Comparison of ENCODE assay signal across 21 cellular contexts in the genomic region with DNA sequence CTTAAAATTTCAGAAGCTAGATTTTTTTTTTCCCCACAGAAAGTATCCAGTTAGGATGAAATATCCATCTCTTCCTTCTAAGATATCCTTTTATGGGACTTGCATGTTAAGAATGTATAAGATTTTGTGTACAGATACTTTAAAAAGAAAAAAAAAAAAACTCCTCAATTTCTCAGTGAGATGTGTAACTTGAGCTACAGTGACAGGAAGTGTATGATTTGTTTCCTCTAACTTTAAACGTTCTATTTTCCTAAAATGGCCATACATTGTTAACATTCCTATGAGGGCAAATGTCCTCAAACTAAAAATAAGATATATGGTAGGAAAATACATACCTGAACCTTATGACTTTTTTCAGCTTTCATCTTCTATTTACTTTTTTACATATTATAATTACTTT. TPM values are rescaled to one million over a fixed set of nuclear protein-coding genes. Genes with fewer than 3 reads are reported as not detected.
A peak's percentile ranks its signal among the peaks of the same experiment; 100 is the strongest.
DNase-seq lines count a peak whose midpoint lies in the region; ATAC-seq, FAIRE-seq and TF ChIP-seq lines count a peak whose summit lies in the region.
"Had no signal": no experiment of that assay in that cellular context is flagged by ENCODE, and none has a peak within 500 bp of the region (broad histone marks: within the 10 kb centered on the region; RNA-seq: fewer than 3 reads in every experiment).

No MANE protein-coding gene starts in this region.

- H3K27ac ChIP-seq in AG04450 (ENCODE audit: low read depth, low read length): peak overlapping the region; percentile 82
- H3K27ac ChIP-seq in mesenchymal stem cell (ENCODE audit: low read length, poor library complexity, severe bottlenecking): peak overlapping the region; percentile 87
- H3K27ac ChIP-seq: body of pancreas, upper lobe of right lung, VCaP had no signal

- H2BK12ac ChIP-seq in mesenchymal stem cell (ENCODE audit: low read length in 2 of 2): no peak overlapping the region

- no peak overlapping the region for H2AK5ac ChIP-seq in mesenchymal stem cell (ENCODE audit: low read length, severe bottlenecking)

- intact Hi-C loops in mucosa of descending colon (cut with DNase I, micrococcal nuclease): no loop called here

- H3K27me3 ChIP-seq in AG04450 (ENCODE audit: control insufficient read depth, insufficient read depth, low read length) (no peaks in the 10 kb centered on the region), mesenchymal stem cell (ENCODE audit: control insufficient read depth in 1 of 2, insufficient read depth in 1 of 2, low read length in 2 of 2) (no peaks in the 10 kb centered on the region)
- H3K27me3 ChIP-seq: body of pancreas, upper lobe of right lung had no signal

- H3K23ac ChIP-seq in mesenchymal stem cell (ENCODE audit: low read length in 2 of 2): no peak overlapping the region

- no peak overlapping the region for H3K4me2 ChIP-seq in mesenchymal stem cell (ENCODE audit: low read length, poor library complexity, severe bottlenecking)

- no peak for TF ChIP-seq CTCF in AG04450 (IDR thresholded peaks at IDR 0.05; ENCODE audit: low read depth, low read length)
- TF ChIP-seq CTCF in choroid plexus epithelial cell (conservative IDR thresholded peaks at IDR 0.05; ENCODE audit: low read depth, low read length): no peak
- TF ChIP-seq CTCF in mucosa of descending colon (IDR thresholded peaks at IDR 0.05): no peak

- no peak for ATAC-seq in GM19467 (IDR thresholded peaks at IDR 0.05; ENCODE audit: unreplicated experiment)
- no peak for ATAC-seq in mucosa of descending colon
- ATAC-seq: body of pancreas, upper lobe of right lung had no signal

- H3K4ac ChIP-seq in mesenchymal stem cell (ENCODE audit: low read depth in 1 of 2, low read length in 2 of 2): no peak overlapping the region

- DNase-seq in AG04450 (ENCODE audit: low read depth, low spot score): no peak
- peak; percentile 60 for DNase-seq in HTR-8/SVneo (ENCODE audit: insufficient read length, low spot score)
- DNase-seq in choroid plexus epithelial cell (ENCODE audit: low read depth): peak; percentile 63
- peak; percentile 22 for DNase-seq in mesenchymal stem cell
- no peak for DNase-seq in H4 (ENCODE audit: low spot score)
- no peak for DNase-seq in OCI-M2 (lab: John Stamatoyannopoulos, UW; ENCODE audit: unreplicated experiment)
- no peak for DNase-seq in mucosa of descending colon
- DNase-seq: activated effector memory CD4-positive, alpha-beta T cell treated with Interleukin-2 at 50 U/mL for 16 hours; body of pancreas; naive B cell; NCI-H187; NCI-H526 treated with DMSO at 0.1 percent for 48 hours; stimulated activated naive CD4-positive, alpha-beta T cell treated with Interleukin-2 at 50 U/mL for 16 hours; upper lobe of right lung had no signal

- H2AFZ ChIP-seq in mesenchymal stem cell (ENCODE audit: low read depth, low read length): no peak overlapping the region
- H2AFZ ChIP-seq: PC-9 had no signal

- no peak overlapping the region for H3K14ac ChIP-seq in mesenchymal stem cell (ENCODE audit: low read length in 2 of 2)

- H3K18ac ChIP-seq in mesenchymal stem cell (ENCODE audit: low read depth in 1 of 2, low read length in 2 of 2): no peak overlapping the region

- no peak overlapping the region for H2BK15ac ChIP-seq in mesenchymal stem cell (ENCODE audit: low read depth, poor library complexity, severe bottlenecking)

- no peak for FAIRE-seq in HTR-8/SVneo (lab: Jason Lieb, UNC)
- FAIRE-seq: D721Med, GM18507 had no signal

- CTCF ChIA-PET in AG04450 (lab: Charles Lee): interaction anchor here (0.6 to 1.9 kb wide), 4 partner anchors 24 to 216 kb away, joined by 4 to 17 read pairs (median 4); no protein-coding TSS in a partner anchor

- POLR2A ChIA-PET in AG04450 (lab: Yijun Ruan, JAX): interaction anchor here (0.9 to 1.3 kb wide), 3 partner anchors 20 to 33 kb away, joined by 3 to 7 read pairs (median 4); a partner anchor contains a TSS

- WGBS in mesenchymal stem cell: no CpG with 5 or more reads among the region's 1 CpG

- no peak overlapping the region for H4K91ac ChIP-seq in mesenchymal stem cell (ENCODE audit: low read length)

- H3K4me3 ChIP-seq in AG04450 (ENCODE audit: low read depth, low read length) (no peak overlapping the region), choroid plexus epithelial cell (ENCODE audit: low read depth, low read length) (no peak overlapping the region), mesenchymal stem cell (ENCODE audit: insufficient read depth in 1 of 2, low read depth in 1 of 2, low read length in 2 of 2) (no peak overlapping the region), mucosa of descending colon (no peak overlapping the region)
- H3K4me3 ChIP-seq: body of pancreas, PC-9, upper lobe of right lung had no signal

- no peak overlapping the region for H4K8ac ChIP-seq in mesenchymal stem cell (ENCODE audit: low read length)

- H3K4me1 ChIP-seq in mesenchymal stem cell (ENCODE audit: control insufficient read depth, insufficient read depth, low read depth, low read length): no peaks in the 10 kb centered on the region
- H3K4me1 ChIP-seq in mucosa of descending colon (ENCODE audit: low read depth): no peaks in the 10 kb centered on the region
- H3K4me1 ChIP-seq: body of pancreas, upper lobe of right lung had no signal

- no peaks in the 10 kb centered on the region for H3K79me1 ChIP-seq in mesenchymal stem cell (replicated peaks; ENCODE audit: low read length, poor library complexity, severe bottlenecking)

- H2BK5ac ChIP-seq in mesenchymal stem cell (ENCODE audit: low read depth, low read length, poor library complexity, severe bottlenecking): no peak overlapping the region

- H3K9ac ChIP-seq in mesenchymal stem cell (ENCODE audit: low read length): no peak overlapping the region

- H3K9me3 ChIP-seq in AG04450 (ENCODE audit: control insufficient read depth, insufficient read depth, low read length): no peaks in the 10 kb centered on the region
- no peaks in the 10 kb centered on the region for H3K9me3 ChIP-seq in mesenchymal stem cell (ENCODE audit: control insufficient read depth, low read length)
- H3K9me3 ChIP-seq in mucosa of descending colon: no peaks in the 10 kb centered on the region
- H3K9me3 ChIP-seq: body of pancreas, upper lobe of right lung had no signal

- no peaks in the 10 kb centered on the region for H3K36me3 ChIP-seq in mesenchymal stem cell (ENCODE audit: control insufficient read depth in 1 of 2, insufficient read depth in 2 of 2, low read depth in 1 of 2, low read length in 2 of 2)
- H3K36me3 ChIP-seq in mucosa of descending colon (ENCODE audit: low read depth): no peaks in the 10 kb centered on the region
- H3K36me3 ChIP-seq: upper lobe of right lung had no signal

- H2BK120ac ChIP-seq in mesenchymal stem cell (ENCODE audit: low read depth, low read length): no peak overlapping the region

RNA-seq across cellular contexts. Expression of a gene that starts 8.9 kb away (rescaled TPM):
- not detected in 2 replicates for polyA plus RNA-seq in AG04450 (2011; rRNA removed)
- polyA minus RNA-seq in AG04450 (2011; rRNA and poly(A)+ RNA removed): not detected in 2 replicates
- polyA plus RNA-seq in mesenchymal stem cell (2013, experiment 1 of 2): not detected
- not detected for polyA plus RNA-seq in mesenchymal stem cell (2013, experiment 2 of 2)
- total RNA-seq in H4 (2014; rRNA removed; shearing (Covaris generic)): not detected in 2 replicates
- not detected for total RNA-seq in mucosa of descending colon
- total RNA-seq: body of pancreas, lower leg skin, PC-9, progenitor cell of endocrine pancreas, upper lobe of right lung had no signal

Comparison
In these comparisons a context has a peak if more than half of its experiments do, and no peak if none do; other contexts are left out.
1. DNase-seq: peak in HTR-8/SVneo (single experiment), choroid plexus epithelial cell (single experiment) and mesenchymal stem cell (single experiment); none in AG04450 (single experiment), H4 (single experiment), OCI-M2 (single experiment) and mucosa of descending colon (0 of 3).